In genomic region chr5:80140496-80140895, GRCh38 we compare ENCODE assay signal across 8 cellular contexts.
DNase-seq lines count a peak whose midpoint lies in the region; ATAC-seq and TF ChIP-seq lines count a peak whose summit lies in the region.

No MANE protein-coding gene starts in this region.

- peaks cover 43% of the 10 kb centered on the region for H3K36me3 ChIP-seq in BLaER1

- no peak overlapping the region for H3K4me3 ChIP-seq in BLaER1
- no peak overlapping the region for H3K4me3 ChIP-seq in coronary artery

- no peaks in the 10 kb centered on the region for H3K27me3 ChIP-seq in BLaER1

- intact Hi-C loops in posterior cingulate gyrus (cut with DNase I) = loop anchor here (5.0 kb wide), 1 partner anchor 117 kb away; the partner anchor contains the start of gene SERINC5

- DNase-seq in activated CD4-positive, alpha-beta T cell treated with anti-CD3 and anti-CD28 coated beads for 48 hours = peak; percentile 72
- peak; percentile 14 for DNase-seq in coronary artery (ENCODE audit: low spot score)
- peak in 2 of 3 donors; percentile 38 to 48 for DNase-seq in stimulated activated CD4-positive, alpha-beta T cell treated with anti-CD3 and anti-CD28 coated beads, Interleukin-12 subunit alpha, Interleukin-12 subunit beta, amount 100 ng/mL, for 48 hours (ENCODE audit: low read depth in 2 of 3, low spot score in 1 of 3)
- no peak for DNase-seq in posterior cingulate gyrus
- DNase-seq in GM03348 (ENCODE audit: low spot score) = no peak
- DNase-seq in NCI-H2081 (lab: John Stamatoyannopoulos, UW) = no peak

- H3K9me3 ChIP-seq in BLaER1 = no peaks in the 10 kb centered on the region

- TF ChIP-seq CTCF in coronary artery (IDR thresholded peaks at IDR 0.05) = no peak

- H3K4me1 ChIP-seq in BLaER1 = peaks cover 99% of the 10 kb centered on the region

- no peaks in the 10 kb centered on the region for H4K20me1 ChIP-seq in BLaER1

- H3K27ac ChIP-seq in BLaER1 (peak overlapping the region; percentile 96), coronary artery (peak overlapping the region; percentile 74 to 86)

- peak overlapping the region; percentile 84 for H3K9ac ChIP-seq in BLaER1

- peak overlapping the region; percentile 83 for H3K4me2 ChIP-seq in BLaER1

- ATAC-seq in HG03045 (IDR thresholded peaks at IDR 0.05; ENCODE audit: unreplicated experiment) = no peak

Comparison
In these comparisons a context has a peak if more than half of its experiments do, and no peak if none do; other contexts are left out.
1. DNase-seq: peak in activated CD4-positive, alpha-beta T cell treated with anti-CD3 and anti-CD28 coated beads for 48 hours (single experiment), coronary artery (single experiment) and stimulated activated CD4-positive, alpha-beta T cell treated with anti-CD3 and anti-CD28 coated beads, Interleukin-12 subunit alpha, Interleukin-12 subunit beta, amount 100 ng/mL, for 48 hours (2 of 3); none in posterior cingulate gyrus (0 of 10), GM03348 (single experiment) and NCI-H2081 (0 of 2).